In the genomic region with DNA sequence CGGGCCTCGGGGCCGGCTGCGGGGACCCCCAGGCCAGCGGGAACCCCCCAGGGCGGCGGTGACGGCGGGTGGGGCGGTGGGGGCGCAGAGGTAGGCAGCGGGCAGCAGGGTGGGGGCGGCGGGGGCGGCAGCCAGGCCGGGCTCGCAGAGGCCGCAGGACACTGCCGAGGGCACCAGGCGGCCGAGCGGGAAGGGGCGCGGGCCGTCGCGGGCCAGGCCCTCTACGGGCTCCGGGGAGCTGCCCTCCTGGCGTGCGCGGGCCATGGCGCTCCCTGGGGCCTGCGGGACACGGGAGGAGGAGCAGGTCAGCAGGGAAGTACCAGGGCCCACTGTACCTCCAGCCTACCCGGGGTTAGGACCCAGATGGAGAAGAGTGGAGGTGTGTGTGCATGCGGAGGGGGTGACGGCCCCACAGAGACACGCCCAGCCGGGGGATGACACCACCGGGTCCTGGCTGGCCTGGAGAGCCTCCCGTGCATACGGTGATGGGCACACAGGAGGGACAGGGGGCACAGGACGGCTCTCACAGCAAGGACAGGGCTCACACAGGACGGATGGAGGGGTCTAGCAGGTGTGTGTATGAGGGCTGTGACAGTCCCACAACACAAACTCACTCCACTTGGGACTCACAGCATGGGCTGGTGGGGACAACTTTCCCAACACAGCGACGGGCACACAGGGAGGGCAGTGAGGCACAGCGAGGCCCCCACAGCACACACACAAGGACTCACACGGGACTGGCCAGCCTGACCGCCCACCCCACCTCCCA, we compare ENCODE assay signal across 8 cellular contexts. TPM values are rescaled to one million over a fixed set of nuclear protein-coding genes. Genes with fewer than 3 reads are reported as not detected.
DNase-seq lines count a peak whose midpoint lies in the region; ATAC-seq, FAIRE-seq and TF ChIP-seq lines count a peak whose summit lies in the region.

No MANE protein-coding gene starts in this region.

- H4K5ac ChIP-seq in H1 (ENCODE audit: insufficient read length, low read depth, low read length) = peak overlapping the region; percentile 84

- H3K4me1 ChIP-seq in DND-41 (ENCODE audit: insufficient read depth, low read length) (peaks cover 68% of the 10 kb centered on the region), H1 (replicated peaks in 1 of 4; ENCODE audit: control insufficient read depth in 3 of 4, insufficient read depth in 4 of 4, low read length in 3 of 4) (peaks cover 17 to 39% (median 25%) of the 10 kb centered on the region in 4 experiments)
- peaks cover 36 to 45% of the 10 kb centered on the region in 2 donors for H3K4me1 ChIP-seq in naive thymus-derived CD4-positive, alpha-beta T cell (ENCODE audit: control insufficient read depth in 2 of 2, insufficient read depth in 2 of 2, low read length in 2 of 2)

- peak overlapping the region in 4 of 10 donors; percentile 77 to 84 (median 84) for H3K4me3 Mint-ChIP-seq in naive thymus-derived CD4-positive, alpha-beta T cell

- H3K79me2 ChIP-seq in DND-41 (ENCODE audit: insufficient read depth, low read length) (no peaks in the 10 kb centered on the region), H1 (ENCODE audit: control insufficient read depth in 1 of 2, insufficient read depth in 2 of 2, low read length in 2 of 2) (peaks cover 5 to 41% of the 10 kb centered on the region in 2 experiments; a peak in 2 of 4 replicates)

- 0 out of 2 replicates have a peak overlapping the region, but pooled peaks have one; percentile 96 for H2AK5ac ChIP-seq in H1 (ENCODE audit: low read depth, low read length)

- TF ChIP-seq CTCF in DND-41 (IDR thresholded peaks at IDR 0.05; ENCODE audit: borderline replicate concordance, extremely low read depth, low read length, poor library complexity, severe bottlenecking) (no peak), H1 (IDR thresholded peaks at IDR 0.05; ENCODE audit: control extremely low read depth in 1 of 3, insufficient read depth in 1 of 3, low read depth in 1 of 3, low read length in 3 of 3) (no peak)

- peak in 1 of 2 experiments; percentile 55; a peak in 1 of 3 replicates for TF ChIP-seq POLR2A in H1 (IDR thresholded peaks at IDR 0.05; ENCODE audit: control extremely low read depth in 1 of 2, low read depth in 2 of 2, low read length in 2 of 2)

- H4K20me1 ChIP-seq in DND-41 (ENCODE audit: insufficient read depth, low read length) (peaks cover 32% of the 10 kb centered on the region), H1 (replicated peaks in 1 of 2; ENCODE audit: control insufficient read depth in 1 of 2, insufficient read depth in 2 of 2, low read length in 2 of 2) (peaks cover 14 to 22% of the 10 kb centered on the region in 2 experiments)

- H3K23me2 ChIP-seq in H1 (ENCODE audit: low read depth, low read length) = peaks cover 35% of the 10 kb centered on the region

- no peak overlapping the region for H3K9ac ChIP-seq in DND-41 (ENCODE audit: low read depth, low read length)
- H3K9ac ChIP-seq in H1 (replicated peaks in 1 of 4; ENCODE audit: extremely low read depth in 1 of 4, low read depth in 3 of 4, low read length in 3 of 4) = peak overlapping the region; percentile 41 to 71 (median 68); a peak in 6 of 7 replicates

- H2BK120ac ChIP-seq in H1 (replicated peaks; ENCODE audit: low read depth, low read length) = peak overlapping the region; percentile 50

- H3K56ac ChIP-seq in H1 (replicated peaks; ENCODE audit: insufficient read length, low read depth, low read length) = peak overlapping the region; percentile 32

- WGBS in H1 (ENCODE audit: extremely low coverage in 1 of 2, insufficient coverage in 1 of 2, insufficient read length in 1 of 2, insufficient replicate concordance in 2 of 2, low coverage in 1 of 2, low lambda C conversion rate in 2 of 2, missing lambda C conversion rate in 1 of 2), 2 experiments = 4% methylated on average over 28 of the region's 50 CpGs; no CpG with 5 or more reads in 1 of the 2 experiments

- peak overlapping the region; percentile 95 for H4K91ac ChIP-seq in H1 (replicated peaks; ENCODE audit: insufficient read length, low read length)

- FAIRE-seq in H1 (lab: Jason Lieb, UNC) = no peak

- peaks cover 0 to 6% (median 0%) of the 10 kb centered on the region in 11 donors for H3K9me3 Mint-ChIP-seq in naive thymus-derived CD4-positive, alpha-beta T cell

- no peak for ATAC-seq in DND-41 (ENCODE audit: insufficient read depth, low read depth)
- no peak for ATAC-seq in naive thymus-derived CD4-positive, alpha-beta T cell

- DNase-seq in DND-41 = no peak
- DNase-seq in LHCN-M2 (ENCODE audit: low read depth) = peak; percentile 42
- peak; percentile 60 for DNase-seq in activated CD4-positive, alpha-beta T cell treated with anti-CD3 and anti-CD28 coated beads for 48 hours
- peak in 1 of 2 experiments; percentile 72 for DNase-seq in H1 (ENCODE audit: low read depth in 1 of 2, low spot score in 2 of 2)
- DNase-seq in naive thymus-derived CD4-positive, alpha-beta T cell = peak; percentile 29 to 67 (median 44)
- no peak for DNase-seq in NCI-H2171 treated with DMSO at 0.1 percent for 48 hours (lab: John Stamatoyannopoulos, UW)
- no peak for DNase-seq in NCI-H2081 treated with DMSO at 0.1 percent for 48 hours (lab: John Stamatoyannopoulos, UW)
- no peak for DNase-seq in germinal center (ENCODE audit: low spot score)

- H4K8ac ChIP-seq in H1 (ENCODE audit: extremely low read depth, insufficient read depth, low read length) = no peak overlapping the region

- peaks cover 25 to 34% (median 29%) of the 10 kb centered on the region in 7 donors for H3K4me1 Mint-ChIP-seq in naive thymus-derived CD4-positive, alpha-beta T cell

- H3K18ac ChIP-seq in H1 (ENCODE audit: extremely low read depth, low read length) = peak overlapping the region; percentile 90

- peak overlapping the region; percentile 92 for H3K4me2 ChIP-seq in DND-41 (ENCODE audit: insufficient read depth, low read length)
- peak overlapping the region; percentile 94 to 98 for H3K4me2 ChIP-seq in H1 (ENCODE audit: insufficient read depth in 1 of 2, low read depth in 2 of 2, low read length in 2 of 2)

- peaks cover 0 to 14% (median 0%) of the 10 kb centered on the region in 5 donors for H3K36me3 Mint-ChIP-seq in naive thymus-derived CD4-positive, alpha-beta T cell

- H3K4me3 ChIP-seq in DND-41 (ENCODE audit: low read depth in 1 of 2, low read length in 2 of 2) = peak overlapping the region in 1 of 2 experiments; percentile 72; a peak in 1 of 4 replicates
- peak overlapping the region; percentile 78 to 99 (median 89) for H3K4me3 ChIP-seq in H1 (ENCODE audit: extremely low read depth in 1 of 4, insufficient read depth in 2 of 4, low read depth in 3 of 4, low read length in 4 of 4)
- H3K4me3 ChIP-seq in naive thymus-derived CD4-positive, alpha-beta T cell (ENCODE audit: low read length) = peak overlapping the region; percentile 63

- peak overlapping the region; percentile 95; the same call in 1 of the 2 replicates for H2BK20ac ChIP-seq in H1 (ENCODE audit: low read length)

- H3K27ac ChIP-seq in DND-41 (ENCODE audit: low read length) (no peak overlapping the region), H1 (ENCODE audit: low read depth, low read length) (peak overlapping the region; percentile 60)
- peak overlapping the region; percentile 81 for H3K27ac ChIP-seq in naive thymus-derived CD4-positive, alpha-beta T cell (ENCODE audit: low read depth, low read length)

- no peak for TF ChIP-seq EP300 in H1 (IDR thresholded peaks at IDR 0.05; ENCODE audit: borderline replicate concordance in 1 of 2, low read depth in 2 of 2, low read length in 2 of 2)

- H3K9me3 ChIP-seq in DND-41 (ENCODE audit: insufficient read depth, low read length, severe bottlenecking) (no peaks in the 10 kb centered on the region), H1 (ENCODE audit: insufficient read depth in 2 of 2, low read depth in 1 of 2, low read length in 1 of 2) (no peaks in the 10 kb centered on the region)
- H3K9me3 ChIP-seq in naive thymus-derived CD4-positive, alpha-beta T cell (ENCODE audit: control insufficient read depth in 2 of 3, low read length in 3 of 3) = no peaks in the 10 kb centered on the region

- H3K14ac ChIP-seq in H1 (ENCODE audit: insufficient read length) = no peak overlapping the region

- intact Hi-C loops in naive thymus-derived CD4-positive, alpha-beta T cell (cut with micrococcal nuclease) = loop anchor here (5.0 kb wide), 2 partner anchors 71 to 366 kb away; a partner anchor contains a TSS

- H2BK15ac ChIP-seq in H1 (ENCODE audit: low read length) = peak overlapping the region; percentile 81

- peak overlapping the region; percentile 98 for H2BK5ac ChIP-seq in H1 (ENCODE audit: low read depth, low read length)

- no peaks in the 10 kb centered on the region for H3K27me3 Mint-ChIP-seq in naive thymus-derived CD4-positive, alpha-beta T cell

- H3K27me3 ChIP-seq in DND-41 (ENCODE audit: insufficient read depth, low read length, poor library complexity) (no peaks in the 10 kb centered on the region), H1 (replicated peaks in 1 of 4; ENCODE audit: control insufficient read depth in 3 of 4, extremely low read depth in 1 of 4, insufficient read depth in 3 of 4, low read length in 3 of 4) (no peaks in the 10 kb centered on the region; a peak in 1 of 7 replicates)
- no peaks in the 10 kb centered on the region for H3K27me3 ChIP-seq in naive thymus-derived CD4-positive, alpha-beta T cell (ENCODE audit: control insufficient read depth in 2 of 2, insufficient read depth in 2 of 2, low read length in 2 of 2)

- H2BK12ac ChIP-seq in H1 (ENCODE audit: low read depth, low read length) = peak overlapping the region; percentile 100

- peaks cover 16% of the 10 kb centered on the region for H3K79me1 ChIP-seq in H1 (ENCODE audit: low read depth, low read length)

- H3K23ac ChIP-seq in H1 (ENCODE audit: insufficient read length) = no peak overlapping the region

- no peak overlapping the region for H3K27ac Mint-ChIP-seq in naive thymus-derived CD4-positive, alpha-beta T cell

- H2AFZ ChIP-seq in DND-41 (ENCODE audit: low read depth, low read length) (no peak overlapping the region), H1 (ENCODE audit: low read length) (no peak overlapping the region)

- TF ChIP-seq RAD21 in H1 (IDR thresholded peaks at IDR 0.05 in 1 of 2, conservative IDR thresholded peaks at IDR 0.05 in 1 of 2; ENCODE audit: low read depth in 2 of 2, low read length in 2 of 2) = no peak

- POLR2A ChIA-PET in H1 (lab: Charles Lee; ENCODE audit: partially characterized antibody) = interaction anchor here (0.9 to 8.2 kb wide), 10 partner anchors 10 to 115 kb away, joined by 3 to 195 read pairs (median 22); a partner anchor contains a TSS
- POLR2A ChIA-PET in naive thymus-derived CD4-positive, alpha-beta T cell (lab: Charles Lee) = interaction anchor here (0.8 to 4.1 kb wide), 5 partner anchors 10 to 78 kb away, joined by 3 to 37 read pairs (median 8); no protein-coding TSS in a partner anchor

- CTCF ChIA-PET in H1 (lab: Charles Lee; ENCODE audit: partially characterized antibody) = interaction anchor here (0.5 to 11.9 kb wide), 4 partner anchors 15 to 19 kb away, joined by 3 to 152 read pairs (median 10); no protein-coding TSS in a partner anchor
- CTCF ChIA-PET in naive thymus-derived CD4-positive, alpha-beta T cell (lab: Charles Lee) = interaction anchor here (1.8 to 3.3 kb wide), 3 partner anchors 16 to 51 kb away, joined by 10 to 25 read pairs (median 10); no protein-coding TSS in a partner anchor

- H3K36me3 ChIP-seq in DND-41 (ENCODE audit: insufficient read depth, low read length) = no peaks in the 10 kb centered on the region
- H3K36me3 ChIP-seq in H1 (ENCODE audit: control insufficient read depth in 2 of 4, insufficient read depth in 4 of 4, low read length in 3 of 4) = peaks cover 0 to 3% (median 1%) of the 10 kb centered on the region in 4 experiments; a peak in 2 of 8 replicates
- peaks cover 0 to 4% (median 0%) of the 10 kb centered on the region in 3 experiments for H3K36me3 ChIP-seq in naive thymus-derived CD4-positive, alpha-beta T cell (ENCODE audit: control insufficient read depth in 2 of 3, insufficient read depth in 3 of 3, low read length in 3 of 3)

- H3K4ac ChIP-seq in H1 (replicated peaks; ENCODE audit: insufficient read length, low read depth, low read length) = peak overlapping the region; percentile 96

RNA-seq across cellular contexts. Expression of a gene that starts 2.6 kb away (rescaled TPM):
- total RNA-seq in LHCN-M2 (2014; rRNA removed) = 3.3 and 6.8 TPM in 2 replicates
- 4.0 TPM for polyA plus RNA-seq in LHCN-M2 (2012)
- total RNA-seq in H1 (2021; fragmentation: NEBNext Ultra II Directional; extraction: Animal tissue kit (Norgen Biotek cat#: 25700)) = 21.6 and 23.3 TPM in 2 replicates
- polyA plus RNA-seq in H1 (2011; rRNA removed) = 13.2 and 26.4 TPM in 2 replicates
- 17.9 TPM for polyA plus RNA-seq in H1 (2011; cell fraction: cytosol; rRNA removed)
- 24.4 TPM for polyA plus RNA-seq in H1 (2011; cell fraction: nucleus; rRNA removed)
- 21.4 to 25.1 TPM (median 23.4 TPM) in 4 replicates for polyA plus RNA-seq in H1 (2012, experiment 1 of 2)
- polyA plus RNA-seq in H1 (2012, experiment 2 of 2) = 18.5 TPM
- polyA plus RNA-seq in H1 (2013, experiment 1 of 2) = 7.7 TPM
- 7.8 TPM for polyA plus RNA-seq in H1 (2013, experiment 2 of 2)
- 3.1 and 5.8 TPM in 2 replicates for polyA minus RNA-seq in H1 (2011; rRNA and poly(A)+ RNA removed)
- 18.3 TPM for polyA minus RNA-seq in H1 (2011; cell fraction: cytosol; rRNA and poly(A)+ RNA removed)
- 17.6 TPM for polyA minus RNA-seq in H1 (2011; cell fraction: nucleus; rRNA and poly(A)+ RNA removed)
- 10 to 100 TPM; 13.7 to 42.0 (median 22.5) TPM for total RNA-seq in naive thymus-derived CD4-positive, alpha-beta T cell
- polyA plus RNA-seq in naive thymus-derived CD4-positive, alpha-beta T cell = 10 to 100 TPM in 1 of 2 donors, 1 to 10 TPM in 1; 8.5 to 13.8 TPM

RNA-seq across cellular contexts. Expression of a gene that starts 28.0 kb away (rescaled TPM):
- total RNA-seq in LHCN-M2 (2014; rRNA removed) = 4.9 and 16.2 TPM in 2 replicates
- 18.9 TPM for polyA plus RNA-seq in LHCN-M2 (2012)
- 25.7 and 29.8 TPM in 2 replicates for total RNA-seq in H1 (2021; fragmentation: NEBNext Ultra II Directional; extraction: Animal tissue kit (Norgen Biotek cat#: 25700))
- polyA plus RNA-seq in H1 (2011; rRNA removed) = 3.7 and 7.0 TPM in 2 replicates
- 8.7 TPM for polyA plus RNA-seq in H1 (2011; cell fraction: cytosol; rRNA removed)
- polyA plus RNA-seq in H1 (2011; cell fraction: nucleus; rRNA removed) = 11.6 TPM
- 18.0 to 31.1 TPM (median 28.0 TPM) in 4 replicates for polyA plus RNA-seq in H1 (2012, experiment 1 of 2)
- 17.9 TPM for polyA plus RNA-seq in H1 (2012, experiment 2 of 2)
- 13.5 TPM for polyA plus RNA-seq in H1 (2013, experiment 1 of 2)
- 12.8 TPM for polyA plus RNA-seq in H1 (2013, experiment 2 of 2)
- 2.9 and 3.3 TPM in 2 replicates for polyA minus RNA-seq in H1 (2011; rRNA and poly(A)+ RNA removed)
- polyA minus RNA-seq in H1 (2011; cell fraction: cytosol; rRNA and poly(A)+ RNA removed) = 4.3 TPM
- polyA minus RNA-seq in H1 (2011; cell fraction: nucleus; rRNA and poly(A)+ RNA removed) = 5.3 TPM
- total RNA-seq in naive thymus-derived CD4-positive, alpha-beta T cell = 10 to 100 TPM; 41.9 to 80.0 (median 51.4) TPM
- 10 to 100 TPM in 1 of 2 donors, 1 to 10 TPM in 1; 8.5 to 13.0 TPM for polyA plus RNA-seq in naive thymus-derived CD4-positive, alpha-beta T cell

RNA-seq across cellular contexts. Expression of a gene that starts 46.3 kb away (rescaled TPM):
- total RNA-seq in LHCN-M2 (2014; rRNA removed) = 0.51 and 0.80 TPM in 2 replicates
- polyA plus RNA-seq in LHCN-M2 (2012) = 7.5 TPM
- total RNA-seq in H1 (2021; fragmentation: NEBNext Ultra II Directional; extraction: Animal tissue kit (Norgen Biotek cat#: 25700)) = 3.4 and 4.4 TPM in 2 replicates
- polyA plus RNA-seq in H1 (2011; rRNA removed) = 2.6 and 3.9 TPM in 2 replicates
- polyA plus RNA-seq in H1 (2011; cell fraction: cytosol; rRNA removed) = 1.9 TPM
- polyA plus RNA-seq in H1 (2011; cell fraction: nucleus; rRNA removed) = 4.5 TPM
- polyA plus RNA-seq in H1 (2012, experiment 1 of 2) = 3.1 to 5.1 TPM (median 4.6 TPM) in 4 replicates
- polyA plus RNA-seq in H1 (2012, experiment 2 of 2) = 1.00 TPM
- polyA plus RNA-seq in H1 (2013, experiment 1 of 2) = 4.0 TPM
- 4.1 TPM for polyA plus RNA-seq in H1 (2013, experiment 2 of 2)
- polyA minus RNA-seq in H1 (2011; rRNA and poly(A)+ RNA removed) = 0.59 TPM in 1 of 2 replicates, not detected in the other
- 1.2 TPM for polyA minus RNA-seq in H1 (2011; cell fraction: cytosol; rRNA and poly(A)+ RNA removed)
- polyA minus RNA-seq in H1 (2011; cell fraction: nucleus; rRNA and poly(A)+ RNA removed) = 1.9 TPM
- total RNA-seq in naive thymus-derived CD4-positive, alpha-beta T cell = 10 to 100 TPM; 11.6 to 21.7 (median 16.7) TPM
- 1 to 10 TPM; 2.3 to 3.0 TPM for polyA plus RNA-seq in naive thymus-derived CD4-positive, alpha-beta T cell

Comparison
In these comparisons a context has a peak if more than half of its experiments do, and no peak if none do; other contexts are left out.
1. DNase-seq: peak in LHCN-M2 (single experiment), activated CD4-positive, alpha-beta T cell treated with anti-CD3 and anti-CD28 coated beads for 48 hours (single experiment) and naive thymus-derived CD4-positive, alpha-beta T cell (9 of 9); none in DND-41 (single experiment), NCI-H2171 treated with DMSO at 0.1 percent for 48 hours (single experiment), NCI-H2081 treated with DMSO at 0.1 percent for 48 hours (single experiment) and germinal center (single experiment).